In genomic region chr19:22976248-22976647, GRCh38 we compare ENCODE assay signal across 41 cellular contexts. TPM values are rescaled to one million over a fixed set of nuclear protein-coding genes. Genes with fewer than 3 reads are reported as not detected.
"Had no signal": no experiment of that assay in that cellular context is flagged by ENCODE, and none has a peak within 500 bp of the region (broad histone marks: within the 10 kb centered on the region; RNA-seq: fewer than 3 reads in every experiment).

No MANE protein-coding gene starts in this region.

- H3K36me3 Mint-ChIP-seq: activated naive CD4-positive, alpha-beta T cell treated with anti-CD3 and anti-CD28 coated beads, Interleukin-2, amount 10 ng/mL, durations not matched to agents 7 days and 5 days had no signal

- H3K27ac ChIP-seq: brain microvascular endothelial cell, epithelial cell of prostate, esophagus squamous epithelium, gastroesophageal sphincter, heart right ventricle had no signal

- H3K27me3 ChIP-seq: brain microvascular endothelial cell, esophagus squamous epithelium, gastroesophageal sphincter, heart right ventricle had no signal

- DNase-seq: activated CD4-positive, alpha-beta memory T cell treated with anti-CD3 and anti-CD28 coated beads for 36 hours; activated CD4-positive, alpha-beta T cell treated with anti-CD3 and anti-CD28 coated beads for 36 hours; activated CD4-positive, alpha-beta T cell treated with anti-CD3 and anti-CD28 coated beads, Interleukin-2, amount 10 ng/mL, durations not matched to agents 24 days and 14 days; activated CD4-positive, CD25-positive, alpha-beta regulatory T cell; activated CD4-positive, CD25-positive, alpha-beta regulatory T cell treated with anti-CD3 and anti-CD28 coated beads, Interleukin-2, amount 50 U/mL, for 72 hours; activated CD8-positive, alpha-beta memory T cell treated with anti-CD3 and anti-CD28 coated beads, Interleukin-2, amount 10 ng/mL, durations not matched to agents 7 days and 5 days; activated CD8-positive, alpha-beta memory T cell treated with anti-CD3 and anti-CD28 coated beads, Interleukin-2, amount 50 U/mL, for 4 hours; activated CD8-positive, alpha-beta T cell treated with anti-CD3 and anti-CD28 coated beads, Interleukin-2, amount 10 ng/mL, durations not matched to agents 7 days and 5 days; activated effector memory CD4-positive, alpha-beta T cell treated with anti-CD3 and anti-CD28 coated beads, Interleukin-2, amount 50 U/mL, for 16 hours; activated naive CD4-positive, alpha-beta T cell; activated naive CD4-positive, alpha-beta T cell treated with anti-CD3 and anti-CD28 coated beads, Interleukin-2, amount 10 ng/mL, durations not matched to agents 7 days and 5 days; activated naive CD8-positive, alpha-beta T cell treated with anti-CD3 and anti-CD28 coated beads, Interleukin-2, amount 10 ng/mL, durations not matched to agents 7 days and 5 days; activated T-cell treated with anti-CD3 and anti-CD28 coated beads, Interleukin-2, amount 50 U/mL, for 1 hour; activated T-cell treated with anti-CD3 and anti-CD28 coated beads, Interleukin-2, amount 50 U/mL, for 48 hours; amniotic stem cell; anterior cingulate cortex; brain microvascular endothelial cell; cortex of kidney; dermis blood vessel endothelial cell; effector CD4-positive, alpha-beta T cell; effector memory CD8-positive, alpha-beta T cell; esophagus squamous epithelium; foreskin melanocyte; heart right ventricle; T-helper 2 cell had no signal

- FAIRE-seq: astrocyte, bronchial epithelial cell, endometrium, endothelial cell of umbilical vein had no signal

- H3K36me3 ChIP-seq: brain microvascular endothelial cell had no signal

- H3K4me1 Mint-ChIP-seq: activated CD4-positive, alpha-beta T cell treated with anti-CD3 and anti-CD28 coated beads for 36 hours; activated CD4-positive, alpha-beta T cell treated with anti-CD3 and anti-CD28 coated beads, Interleukin-2, amount 10 ng/mL, durations not matched to agents 24 days and 14 days; activated CD8-positive, alpha-beta memory T cell treated with anti-CD3 and anti-CD28 coated beads, Interleukin-2, amount 10 ng/mL, durations not matched to agents 7 days and 5 days; activated naive CD4-positive, alpha-beta T cell treated with anti-CD3 and anti-CD28 coated beads, Interleukin-2, amount 10 ng/mL, durations not matched to agents 7 days and 5 days; activated naive CD8-positive, alpha-beta T cell treated with anti-CD3 and anti-CD28 coated beads, Interleukin-2, amount 10 ng/mL, durations not matched to agents 7 days and 5 days; central memory CD8-positive, alpha-beta T cell had no signal

- H3K4me3 Mint-ChIP-seq: activated CD4-positive, alpha-beta memory T cell treated with anti-CD3 and anti-CD28 coated beads for 36 hours; activated CD4-positive, alpha-beta T cell treated with anti-CD3 and anti-CD28 coated beads for 36 hours; activated CD4-positive, alpha-beta T cell treated with anti-CD3 and anti-CD28 coated beads, Interleukin-2, amount 10 ng/mL, durations not matched to agents 24 days and 14 days; activated CD8-positive, alpha-beta memory T cell treated with anti-CD3 and anti-CD28 coated beads, Interleukin-2, amount 10 ng/mL, durations not matched to agents 7 days and 5 days; activated CD8-positive, alpha-beta T cell treated with anti-CD3 and anti-CD28 coated beads, Interleukin-2, amount 10 ng/mL, durations not matched to agents 7 days and 5 days; activated naive CD4-positive, alpha-beta T cell treated with anti-CD3 and anti-CD28 coated beads, Interleukin-2, amount 10 ng/mL, durations not matched to agents 7 days and 5 days; activated naive CD8-positive, alpha-beta T cell treated with anti-CD3 and anti-CD28 coated beads, Interleukin-2, amount 10 ng/mL, durations not matched to agents 7 days and 5 days; activated T-helper 1 cell treated with anti-CD3 and anti-CD28 coated beads, Interleukin-12 subunit alpha, Interleukin-12 subunit beta, Interleukin-2, Interleukin-4 antibody, amounts not matched to agents 30 ng/mL and 10 ng/mL and 1 ng/mL, durations not matched to agents 14 hours and 24 hours and 36 hours; central memory CD8-positive, alpha-beta T cell; effector memory CD8-positive, alpha-beta T cell had no signal

- H3K27me3 Mint-ChIP-seq: activated CD4-positive, alpha-beta memory T cell treated with anti-CD3 and anti-CD28 coated beads for 36 hours; activated CD4-positive, alpha-beta T cell treated with anti-CD3 and anti-CD28 coated beads for 36 hours; activated CD4-positive, alpha-beta T cell treated with anti-CD3 and anti-CD28 coated beads, Interleukin-2, amount 10 ng/mL, durations not matched to agents 24 days and 14 days; activated CD8-positive, alpha-beta memory T cell treated with anti-CD3 and anti-CD28 coated beads, Interleukin-2, amount 10 ng/mL, durations not matched to agents 7 days and 5 days; activated naive CD4-positive, alpha-beta T cell treated with anti-CD3 and anti-CD28 coated beads, Interleukin-2, amount 10 ng/mL, durations not matched to agents 7 days and 5 days; activated naive CD8-positive, alpha-beta T cell treated with anti-CD3 and anti-CD28 coated beads, Interleukin-2, amount 10 ng/mL, durations not matched to agents 7 days and 5 days; central memory CD8-positive, alpha-beta T cell; effector memory CD8-positive, alpha-beta T cell had no signal

- ATAC-seq: activated CD4-positive, alpha-beta T cell treated with anti-CD3 and anti-CD28 coated beads for 36 hours; activated CD8-positive, alpha-beta memory T cell treated with anti-CD3 and anti-CD28 coated beads, Interleukin-2, amount 10 ng/mL, durations not matched to agents 7 days and 5 days; activated CD8-positive, alpha-beta T cell treated with anti-CD3 and anti-CD28 coated beads, Interleukin-2, amount 10 ng/mL, durations not matched to agents 7 days and 5 days; activated naive CD4-positive, alpha-beta T cell treated with anti-CD3 and anti-CD28 coated beads, Interleukin-2, amount 50 U/mL, for 72 hours; effector memory CD8-positive, alpha-beta T cell; gastroesophageal sphincter; heart right ventricle had no signal

- H3K27ac Mint-ChIP-seq: activated CD4-positive, alpha-beta memory T cell treated with anti-CD3 and anti-CD28 coated beads for 36 hours; activated CD4-positive, alpha-beta T cell treated with anti-CD3 and anti-CD28 coated beads for 36 hours; activated CD4-positive, alpha-beta T cell treated with anti-CD3 and anti-CD28 coated beads, Interleukin-2, amount 10 ng/mL, durations not matched to agents 24 days and 14 days; activated CD8-positive, alpha-beta memory T cell treated with anti-CD3 and anti-CD28 coated beads, Interleukin-2, amount 10 ng/mL, durations not matched to agents 7 days and 5 days; activated CD8-positive, alpha-beta T cell treated with anti-CD3 and anti-CD28 coated beads, Interleukin-2, amount 10 ng/mL, durations not matched to agents 7 days and 5 days; activated naive CD4-positive, alpha-beta T cell treated with anti-CD3 and anti-CD28 coated beads, Interleukin-2, amount 10 ng/mL, durations not matched to agents 7 days and 5 days; activated naive CD4-positive, alpha-beta T cell treated with anti-CD3 and anti-CD28 coated beads, Interleukin-2, amount 50 U/mL, for 72 hours; activated naive CD8-positive, alpha-beta T cell treated with anti-CD3 and anti-CD28 coated beads, Interleukin-2, amount 10 ng/mL, durations not matched to agents 7 days and 5 days; activated T-helper 1 cell treated with anti-CD3 and anti-CD28 coated beads, Interleukin-12 subunit alpha, Interleukin-12 subunit beta, Interleukin-2, Interleukin-4 antibody, amounts not matched to agents 30 ng/mL and 10 ng/mL and 1 ng/mL, durations not matched to agents 14 hours and 24 hours and 36 hours; activated T-helper 2 cell treated with anti-CD3 and anti-CD28 coated beads, Interferon-gamma antibody, Interleukin-2, Interleukin-4, amounts not matched to agents 10 μg/mL and 5 μg/mL and 100 μg/mL, durations not matched to agents 14 hours and 24 hours and 36 hours; effector memory CD8-positive, alpha-beta T cell had no signal

- H3K4me3 ChIP-seq: esophagus squamous epithelium, gastroesophageal sphincter, heart right ventricle had no signal

- H3K4me1 ChIP-seq: esophagus squamous epithelium, gastroesophageal sphincter, heart right ventricle had no signal

RNA-seq across cellular contexts. Expression of gene ZNF728, which starts 26.7 kb away (rescaled TPM):
- total RNA-seq: activated CD4-positive, alpha-beta memory T cell treated with anti-CD3 and anti-CD28 coated beads for 36 hours; activated CD4-positive, alpha-beta T cell treated with anti-CD3 and anti-CD28 coated beads for 36 hours; activated CD4-positive, alpha-beta T cell treated with anti-CD3 and anti-CD28 coated beads, Interleukin-2, amount 10 ng/mL, durations not matched to agents 24 days and 14 days; activated CD8-positive, alpha-beta memory T cell treated with anti-CD3 and anti-CD28 coated beads for 36 hours; activated CD8-positive, alpha-beta memory T cell treated with anti-CD3 and anti-CD28 coated beads, Interleukin-2, amount 10 ng/mL, durations not matched to agents 7 days and 5 days; activated CD8-positive, alpha-beta T cell treated with anti-CD3 and anti-CD28 coated beads, Interleukin-2, amount 10 ng/mL, durations not matched to agents 7 days and 5 days; activated naive CD4-positive, alpha-beta T cell treated with anti-CD3 and anti-CD28 coated beads, Interleukin-2, amount 50 U/mL, for 72 hours; activated naive CD8-positive, alpha-beta T cell treated with anti-CD3 and anti-CD28 coated beads, Interleukin-2, amount 10 ng/mL, durations not matched to agents 7 days and 5 days; activated T-helper 1 cell treated with anti-CD3 and anti-CD28 coated beads, Interleukin-12 subunit alpha, Interleukin-12 subunit beta, Interleukin-2, Interleukin-4 antibody, amounts not matched to agents 30 ng/mL and 10 ng/mL and 1 ng/mL, durations not matched to agents 14 hours and 24 hours and 36 hours; activated T-helper 2 cell treated with anti-CD3 and anti-CD28 coated beads, Interferon-gamma antibody, Interleukin-2, Interleukin-4, amounts not matched to agents 10 μg/mL and 5 μg/mL and 100 μg/mL, durations not matched to agents 14 hours and 24 hours and 36 hours; astrocyte; bronchial epithelial cell; cerebellum; endothelial cell of umbilical vein; fibroblast of villous mesenchyme; glomerular endothelial cell; T-helper 1 cell treated with Interleukin-12 subunit alpha and Interleukin-12 subunit beta and Interleukin-4 antibody, amounts not matched to agents 30 ng/mL and 1 ng/mL, for 36 hours had no signal
- polyA plus RNA-seq: endothelial cell of umbilical vein, fibroblast of lung had no signal
